36 cellular contexts compared by ENCODE assay signal in the genomic region with DNA sequence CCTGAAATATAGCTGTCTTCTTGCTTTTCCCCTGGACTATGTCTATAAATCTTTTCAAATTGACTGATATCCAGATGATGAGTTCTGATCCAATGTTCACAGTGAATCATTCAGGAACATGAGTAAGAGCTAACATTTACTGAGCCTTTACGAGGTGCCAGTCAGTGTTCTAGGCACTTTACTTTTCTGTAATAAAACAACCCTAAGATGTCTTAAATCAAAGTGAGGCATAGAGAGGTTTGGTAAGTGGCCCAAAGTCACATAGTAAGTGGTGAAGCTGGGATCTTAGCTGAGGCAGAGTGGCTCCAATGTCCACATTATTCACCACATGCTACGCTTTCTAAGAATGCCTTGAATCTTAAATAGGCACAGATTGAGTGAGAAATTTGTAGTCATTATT.
"Had no signal": no experiment of that assay in that cellular context is flagged by ENCODE, and none has a peak within 500 bp of the region (broad histone marks: within the 10 kb centered on the region; RNA-seq: fewer than 3 reads in every experiment).

No MANE protein-coding gene starts in this region.

- H3K36me3 ChIP-seq: MG63 had no signal

- H3K9ac ChIP-seq: KMS-11 had no signal

- H3K4me3 ChIP-seq: MG63 had no signal

- H3K9me3 ChIP-seq: MG63 had no signal

- H3K27ac ChIP-seq: KMS-11 had no signal

- H3K4me2 ChIP-seq: KMS-11 had no signal

- H3K27me3 ChIP-seq: MG63 had no signal

- DNase-seq: Karpas-422, Kasumi-1, KG1, MG63, MM.1S, MV-4-11, NCI-H1048, NCI-H1092, NCI-H1092 treated with DMSO at 0.1 percent for 48 hours, NCI-H1105, NCI-H1105 treated with DMSO at 0.1 percent for 48 hours, NCI-H1417, NCI-H1417 treated with DMSO at 0.1 percent for 48 hours, NCI-H1436, NCI-H1436 treated with DMSO at 0.1 percent for 48 hours, NCI-H146, NCI-H1694, NCI-H1694 treated with DMSO at 0.1 percent for 48 hours, NCI-H187, NCI-H187 treated with DMSO at 0.1 percent for 48 hours, NCI-H1930, NCI-H2029, NCI-H2029 treated with DMSO at 0.1 percent for 48 hours, NCI-H2081, NCI-H2081 treated with DMSO at 0.1 percent for 48 hours, NCI-H2107, NCI-H2171, NCI-H2227 treated with DMSO at 0.1 percent for 48 hours, NCI-H226, NCI-H345, NCI-H446, NCI-H446 treated with DMSO at 0.1 percent for 48 hours, NCI-H510A, NCI-H510A treated with DMSO at 0.1 percent for 48 hours, NCI-H524 had no signal
